9 cellular contexts compared by ENCODE assay signal in the genomic region with DNA sequence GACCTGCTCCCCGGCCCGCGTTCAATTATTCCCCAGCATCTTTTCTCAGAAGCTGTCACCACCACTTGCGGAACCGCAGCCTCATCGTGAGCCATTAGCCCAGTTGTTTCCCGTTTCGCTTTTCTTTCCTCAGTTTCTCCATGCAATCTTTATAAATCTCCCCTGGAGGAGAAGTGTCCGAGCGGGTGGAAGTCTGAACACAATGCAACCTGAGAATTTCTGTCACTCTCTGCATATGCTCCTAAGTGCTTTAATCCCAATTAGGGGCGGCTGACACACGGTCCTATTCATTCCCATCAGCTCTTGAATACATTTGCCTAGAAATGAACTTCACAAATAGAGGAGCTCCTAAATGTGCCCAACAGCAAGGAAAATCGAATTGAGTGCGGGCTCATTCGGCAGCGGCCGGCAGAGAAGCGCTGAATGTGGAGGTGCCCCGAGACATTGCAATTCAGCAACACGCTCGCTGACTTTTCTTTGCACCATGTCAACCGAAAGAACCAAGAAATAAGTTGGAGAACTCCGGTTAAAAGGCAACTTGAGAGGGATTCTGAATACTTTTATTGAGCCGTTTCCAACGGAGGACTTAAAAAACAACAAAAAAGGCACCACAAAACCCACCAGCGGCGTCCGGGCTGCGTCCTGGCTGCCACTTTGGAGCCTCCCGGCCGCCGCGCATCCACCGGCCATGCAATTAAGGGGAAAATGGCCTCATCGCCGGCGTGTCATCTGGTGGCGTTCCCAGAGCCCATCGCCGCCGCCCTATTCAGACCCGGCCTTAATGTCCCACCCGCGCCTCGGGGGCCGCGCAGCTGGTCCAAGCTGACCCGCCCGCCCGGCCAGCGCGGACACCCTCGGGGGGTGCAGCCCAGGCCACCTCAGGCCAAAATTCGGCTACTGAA. TPM values are rescaled to one million over a fixed set of nuclear protein-coding genes. Genes with fewer than 3 reads are reported as not detected.
DNase-seq lines count a peak whose midpoint lies in the region; ATAC-seq and TF ChIP-seq lines count a peak whose summit lies in the region.
"Had no signal": no experiment of that assay in that cellular context is flagged by ENCODE, and none has a peak within 500 bp of the region (broad histone marks: within the 10 kb centered on the region; RNA-seq: fewer than 3 reads in every experiment).

No MANE protein-coding gene starts in this region.

- H3K4me3 ChIP-seq in BJ (ENCODE audit: low read depth, low read length) (peak overlapping the region; percentile 19; the same call in 1 of the 2 replicates), ascending aorta (peak overlapping the region; percentile 39 to 63), adrenal gland (peak overlapping the region in 1 of 4 donors; percentile 43)

- H3K27me3 ChIP-seq in BJ (ENCODE audit: control insufficient read depth, insufficient read depth, low read length) (peaks cover 68% of the 10 kb centered on the region), ascending aorta (peaks cover 43% of the 10 kb centered on the region), adrenal gland (peaks cover 95% of the 10 kb centered on the region)

- H3K9me3 Mint-ChIP-seq in nephron progenitor cell: no peaks in the 10 kb centered on the region

- peak overlapping the region; percentile 40 for H3K4me3 Mint-ChIP-seq in nephron progenitor cell

- TF ChIP-seq CTCF in BJ (IDR thresholded peaks at IDR 0.05; ENCODE audit: insufficient read depth, low read depth, low read length): no peak
- TF ChIP-seq CTCF in ascending aorta (IDR thresholded peaks at IDR 0.05): no peak
- TF ChIP-seq CTCF in nephron progenitor cell (IDR thresholded peaks at IDR 0.05): no peak
- no peak for TF ChIP-seq CTCF in adrenal gland (IDR thresholded peaks at IDR 0.05)

- POLR2A ChIA-PET in BJ (lab: Charles Lee): no interaction called here

- H3K27ac ChIP-seq in ascending aorta (no peak overlapping the region), adrenal gland (no peak overlapping the region)

- H3K4me1 ChIP-seq in ascending aorta (peaks cover 9 to 11% of the 10 kb centered on the region in 2 donors), adrenal gland (replicated peaks in 1 of 2) (peaks cover 12 to 23% of the 10 kb centered on the region in 2 donors)

- CTCF ChIA-PET in BJ (lab: Yijun Ruan, JAX): interaction anchor here (1.6 kb wide), 1 partner anchor 273 kb away, joined by 4 read pairs; no protein-coding TSS in a partner anchor

- no peak overlapping the region for H3K27ac Mint-ChIP-seq in nephron progenitor cell

- TF ChIP-seq POLR2A in adrenal gland (IDR thresholded peaks at IDR 0.05): no peak

- H3K36me3 ChIP-seq in BJ (ENCODE audit: control insufficient read depth, insufficient read depth, low read length) (no peaks in the 10 kb centered on the region), ascending aorta (no peaks in the 10 kb centered on the region), adrenal gland (replicated peaks in 1 of 2) (no peaks in the 10 kb centered on the region)

- WGBS in adrenal gland, 4 donors: 7 to 17% (median 11%) methylated on average over 34 to 54 of the region's 54 CpGs

- DNase-seq in BJ (ENCODE audit: low read depth) (no peak), ascending aorta (ENCODE audit: low spot score in 2 of 2) (no peak), nephron progenitor cell (peak; percentile 47), adrenal gland (no peak), cortex of kidney (lab: John Stamatoyannopoulos, UW) (no peak), A172 (ENCODE audit: low spot score) (no peak)
- DNase-seq in NK-92 treated with Interleukin-12 subunit alpha and Interleukin-12 subunit beta, amount 100 ng/mL, for 24 hours (lab: John Stamatoyannopoulos, UW): no peak

- intact Hi-C loops in ascending aorta (cut with DNase I) (no loop called here), adrenal gland (cut with DNase I) (no loop called here)

- ATAC-seq in GM21529 (IDR thresholded peaks at IDR 0.05; ENCODE audit: unreplicated experiment): peak; percentile 3

- no peaks in the 10 kb centered on the region for H3K9me3 ChIP-seq in ascending aorta
- H3K9me3 ChIP-seq in adrenal gland (replicated peaks in 1 of 3): no peaks in the 10 kb centered on the region

- no peaks in the 10 kb centered on the region for H3K36me3 Mint-ChIP-seq in nephron progenitor cell (ENCODE audit: low read depth)

- H3K27me3 Mint-ChIP-seq in nephron progenitor cell (ENCODE audit: low read depth, poor library complexity): peaks cover 100% of the 10 kb centered on the region

- peaks cover 33% of the 10 kb centered on the region for H3K4me1 Mint-ChIP-seq in nephron progenitor cell

RNA-seq across cellular contexts. Expression of gene PRDM13, which starts 3.9 kb away (rescaled TPM):
- polyA plus RNA-seq in BJ (2011; rRNA removed): not detected in 2 replicates
- polyA minus RNA-seq in BJ (2011; rRNA and poly(A)+ RNA removed): not detected in 2 replicates
- total RNA-seq in ascending aorta: not detected
- not detected for total RNA-seq in adrenal gland
- not detected for polyA plus RNA-seq in adrenal gland
- not detected in 2 replicates for total RNA-seq in A172 (2014; rRNA removed; shearing (Covaris generic))
- total RNA-seq: M059J had no signal

RNA-seq across cellular contexts. Expression of gene CCNC, which starts 34.3 kb away (rescaled TPM):
- polyA plus RNA-seq in BJ (2011; rRNA removed) (32.3 and 44.8 TPM in 2 replicates), adrenal gland (10 to 100 TPM; 18.7 to 80.2 (median 28.5) TPM)
- polyA minus RNA-seq in BJ (2011; rRNA and poly(A)+ RNA removed): 15.8 and 23.6 TPM in 2 replicates
- total RNA-seq in ascending aorta (29.9 TPM), adrenal gland (10 to 100 TPM; 30.5 to 80.8 (median 54.4) TPM)
- total RNA-seq in A172 (2014; rRNA removed; shearing (Covaris generic)): 93.1 and 102 TPM in 2 replicates
